Comparison of ENCODE assay signal across 8 cellular contexts in the genomic region with DNA sequence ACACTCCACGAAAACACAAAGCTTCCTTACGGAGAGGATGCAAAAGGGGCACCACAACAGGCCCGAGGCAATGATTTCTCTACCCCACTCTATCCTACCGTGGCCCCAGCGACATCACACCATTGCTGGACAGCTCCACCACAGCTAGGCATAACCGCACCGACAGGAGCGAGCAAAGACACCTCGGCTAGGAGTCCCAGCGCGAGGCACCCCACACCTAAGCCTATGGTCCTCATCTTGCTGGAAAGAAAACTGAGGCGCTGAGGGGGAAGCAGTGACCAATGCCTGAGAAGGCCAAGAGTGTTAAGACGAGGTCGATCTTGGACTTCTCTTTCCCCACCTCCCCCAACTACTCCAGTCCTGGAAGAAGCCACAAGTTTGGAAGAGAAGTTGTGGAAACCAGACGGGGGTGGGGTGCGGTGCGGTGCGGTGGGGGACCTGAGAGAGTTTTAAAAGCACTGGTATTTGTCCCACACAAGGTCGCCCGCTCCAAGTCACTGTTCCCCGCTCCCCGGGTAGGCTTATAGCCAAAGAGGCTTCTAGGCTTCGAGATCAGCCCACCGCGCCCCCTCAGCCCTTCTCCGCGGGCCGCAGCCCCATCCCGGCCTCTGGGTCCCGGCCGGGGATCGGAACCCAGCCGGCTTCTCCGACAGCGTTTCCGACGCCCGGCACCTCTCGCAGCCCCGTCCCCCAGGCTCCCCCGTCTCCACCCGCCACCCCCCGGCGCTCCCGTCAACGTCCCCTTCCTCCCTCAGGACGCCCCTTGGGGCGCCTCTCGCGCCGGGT. TPM values are rescaled to one million over a fixed set of nuclear protein-coding genes. Genes with fewer than 3 reads are reported as not detected.
DNase-seq lines count a peak whose midpoint lies in the region; ATAC-seq and TF ChIP-seq lines count a peak whose summit lies in the region.

No MANE protein-coding gene starts in this region.

- ATAC-seq in HG02981 (IDR thresholded peaks at IDR 0.05; ENCODE audit: unreplicated experiment) (peak; percentile 1), HG02840 (IDR thresholded peaks at IDR 0.05; ENCODE audit: low FRiP score, unreplicated experiment) (no peak), HG03139 (IDR thresholded peaks at IDR 0.05; ENCODE audit: unreplicated experiment) (no peak)

- no peaks in the 10 kb centered on the region for H3K9me3 Mint-ChIP-seq in activated CD4-positive, alpha-beta memory T cell treated with anti-CD3 and anti-CD28 coated beads for 36 hours

- TF ChIP-seq POLR2A in prostate gland (IDR thresholded peaks at IDR 0.05), result no peak

- H3K4me3 ChIP-seq in foreskin fibroblast (ENCODE audit: low read depth in 1 of 2, low read length in 2 of 2) (peak overlapping the region; percentile 54 to 65), prostate gland (peak overlapping the region; percentile 74 to 96)

- DNase-seq in activated CD4-positive, alpha-beta memory T cell treated with anti-CD3 and anti-CD28 coated beads for 36 hours, result peak; percentile 47
- DNase-seq in foreskin fibroblast (peak; percentile 18 to 56), prostate gland (ENCODE audit: low spot score) (no peak), GM13977 (ENCODE audit: low spot score) (no peak)

- H3K36me3 Mint-ChIP-seq in activated CD4-positive, alpha-beta memory T cell treated with anti-CD3 and anti-CD28 coated beads for 36 hours, result peaks cover 2% of the 10 kb centered on the region

- intact Hi-C loops in activated CD4-positive, alpha-beta memory T cell treated with anti-CD3 and anti-CD28 coated beads for 36 hours (cut with micrococcal nuclease), result loop anchor here (5.0 to 10.0 kb wide), 3 partner anchors 103 to 774 kb away; a partner anchor contains a TSS
- intact Hi-C loops in prostate gland (cut with DNase I), result loop anchor here (10.0 kb wide), 1 partner anchor 184 kb away; a partner anchor contains a TSS

- TF ChIP-seq CTCF in foreskin fibroblast (IDR thresholded peaks at IDR 0.05; ENCODE audit: low read depth, low read length) (no peak), prostate gland (IDR thresholded peaks at IDR 0.05) (no peak), GM13977 (IDR thresholded peaks at IDR 0.05; ENCODE audit: extremely low read depth, insufficient read depth, missing control alignments) (no peak)

- H3K27ac ChIP-seq in prostate gland, result peak overlapping the region; percentile 72 to 91

- 5% methylated on average over 46 of the region's 51 CpGs for WGBS in prostate gland

- POLR2A ChIA-PET in activated CD4-positive, alpha-beta memory T cell treated with anti-CD3 and anti-CD28 coated beads for 36 hours (lab: Charles Lee), result interaction anchor here (1.3 kb wide), 1 partner anchor 66 kb away, joined by 5 read pairs; no protein-coding TSS in a partner anchor

- no peaks in the 10 kb centered on the region for H3K9me3 ChIP-seq in ES-I3 (ENCODE audit: control insufficient read depth, insufficient read depth, low read length)
- H3K9me3 ChIP-seq in prostate gland, result no peaks in the 10 kb centered on the region

- peaks cover 45% of the 10 kb centered on the region for H3K4me1 Mint-ChIP-seq in activated CD4-positive, alpha-beta memory T cell treated with anti-CD3 and anti-CD28 coated beads for 36 hours (ENCODE audit: low read depth)

- H3K36me3 ChIP-seq in ES-I3 (ENCODE audit: insufficient read depth, low read length) (no peaks in the 10 kb centered on the region), prostate gland (no peaks in the 10 kb centered on the region)

- in situ Hi-C loops in GM13977 (cut with MboI; ENCODE audit: low pct_unique_long_range_greater_than_20kb, low sequenced_read_pairs, unreplicated experiment), result no loop called here

- CTCF ChIA-PET in activated CD4-positive, alpha-beta memory T cell treated with anti-CD3 and anti-CD28 coated beads for 36 hours (lab: Charles Lee), result interaction anchor here (0.6 kb wide), 2 partner anchors 73 to 103 kb away, joined by 3 to 4 read pairs; no protein-coding TSS in a partner anchor

- H3K9ac ChIP-seq in ES-I3 (ENCODE audit: low read depth, low read length), result peak overlapping the region; percentile 74

- no peaks in the 10 kb centered on the region; the same call in 1 of the 2 replicates for H3K4me1 ChIP-seq in ES-I3 (ENCODE audit: insufficient read depth, low read length)
- H3K4me1 ChIP-seq in prostate gland (replicated peaks), result no peaks in the 10 kb centered on the region

- no peaks in the 10 kb centered on the region for H3K27me3 ChIP-seq in prostate gland (replicated peaks; ENCODE audit: insufficient read depth)

- H3K4me3 Mint-ChIP-seq in activated CD4-positive, alpha-beta memory T cell treated with anti-CD3 and anti-CD28 coated beads for 36 hours, result peak overlapping the region; percentile 89

- no peaks in the 10 kb centered on the region for H3K27me3 Mint-ChIP-seq in activated CD4-positive, alpha-beta memory T cell treated with anti-CD3 and anti-CD28 coated beads for 36 hours

- H3K27ac Mint-ChIP-seq in activated CD4-positive, alpha-beta memory T cell treated with anti-CD3 and anti-CD28 coated beads for 36 hours, result no peak overlapping the region

RNA-seq across cellular contexts. Expression of a gene that starts 0.8 kb away (rescaled TPM):
- 10 to 100 TPM; 29.5 to 31.1 TPM for total RNA-seq in activated CD4-positive, alpha-beta memory T cell treated with anti-CD3 and anti-CD28 coated beads for 36 hours
- 10 to 100 TPM; 17.3 to 31.8 TPM for total RNA-seq in prostate gland

RNA-seq across cellular contexts. Expression of a gene that starts 5.9 kb away (rescaled TPM):
- 10 to 100 TPM; 47.1 to 50.6 TPM for total RNA-seq in activated CD4-positive, alpha-beta memory T cell treated with anti-CD3 and anti-CD28 coated beads for 36 hours
- 10 to 100 TPM; 20.4 to 42.7 TPM for total RNA-seq in prostate gland

Comparison
In these comparisons a context has a peak if more than half of its experiments do, and no peak if none do; other contexts are left out.
1. DNase-seq: peak in activated CD4-positive, alpha-beta memory T cell treated with anti-CD3 and anti-CD28 coated beads for 36 hours (single experiment) and foreskin fibroblast (2 of 2); none in prostate gland (single experiment) and GM13977 (single experiment).